Comparison of ENCODE assay signal across 37 cellular contexts in the genomic region with DNA sequence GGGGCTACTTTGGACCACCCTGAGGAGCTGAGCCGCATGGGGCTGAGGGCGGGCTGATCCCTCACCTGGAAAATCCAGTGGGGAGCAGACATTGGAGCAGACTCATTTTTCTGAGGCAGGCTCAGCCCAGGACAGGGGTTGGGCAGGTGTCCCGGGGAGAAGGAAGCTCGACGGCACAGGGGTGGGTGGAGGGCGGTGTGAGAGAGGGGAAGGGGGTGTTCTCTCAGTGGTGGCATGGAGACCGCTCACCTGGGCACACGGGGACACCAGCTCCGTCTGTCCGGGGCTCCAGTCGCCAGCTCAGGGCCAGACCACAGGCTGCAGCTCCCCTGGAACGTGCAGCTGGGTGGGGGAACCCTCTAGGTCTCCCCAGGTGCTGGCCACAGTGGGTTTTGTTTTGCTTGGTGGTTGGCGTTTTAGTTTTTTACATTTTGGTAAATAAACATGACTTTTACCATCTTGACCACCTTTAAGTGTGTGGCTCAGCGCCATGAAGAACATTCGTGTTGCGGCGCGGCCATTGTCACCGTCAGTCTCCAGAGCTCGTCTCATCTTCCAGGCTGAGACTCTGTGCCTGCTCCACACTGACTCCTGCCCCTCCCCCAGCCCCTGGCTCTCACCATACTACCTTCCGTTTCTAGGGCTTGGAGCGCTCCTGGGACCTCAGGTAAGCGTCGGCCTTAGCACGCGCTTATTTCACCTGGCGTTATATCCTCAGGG. TPM values are rescaled to one million over a fixed set of nuclear protein-coding genes. Genes with fewer than 3 reads are reported as not detected.
"Had no signal": no experiment of that assay in that cellular context is flagged by ENCODE, and none has a peak within 500 bp of the region (broad histone marks: within the 10 kb centered on the region; RNA-seq: fewer than 3 reads in every experiment).

No MANE protein-coding gene starts in this region.

- DNase-seq: activated CD4-positive, alpha-beta memory T cell treated with anti-CD3 and anti-CD28 coated beads for 36 hours; activated CD4-positive, alpha-beta T cell treated with anti-CD3 and anti-CD28 coated beads for 36 hours; activated CD4-positive, alpha-beta T cell treated with anti-CD3 and anti-CD28 coated beads, Interleukin-2, amount 50 U/mL, for 1 hour; activated CD8-positive, alpha-beta memory T cell treated with anti-CD3 and anti-CD28 coated beads for 24 hours; activated CD8-positive, alpha-beta memory T cell treated with anti-CD3 and anti-CD28 coated beads, Interleukin-2, amount 10 ng/mL, durations not matched to agents 7 days and 5 days; activated CD8-positive, alpha-beta memory T cell treated with anti-CD3 and anti-CD28 coated beads, Interleukin-2, amount 50 U/mL, for 48 hours; activated effector memory CD4-positive, alpha-beta T cell treated with Interleukin-2 at 50 U/mL for 16 hours; activated naive CD4-positive, alpha-beta T cell treated with anti-CD3 and anti-CD28 coated beads, Interleukin-2, amount 10 ng/mL, durations not matched to agents 7 days and 5 days; activated naive CD8-positive, alpha-beta T cell treated with anti-CD3 and anti-CD28 coated beads, Interleukin-2, amount 50 U/mL, for 24 hours; activated T-cell treated with anti-CD3 and anti-CD28 coated beads, Interleukin-2, amount 50 U/mL, for 48 hours; anterior cingulate cortex; Kasumi-1; KG1; MG63; NCI-H1092; NCI-H1436 treated with DMSO at 0.1 percent for 48 hours; NCI-H1694 treated with DMSO at 0.1 percent for 48 hours; NCI-H2029; NCI-H2107; NCI-H2171; NCI-H510A; NCI-H526; NCI-H748 treated with DMSO at 0.1 percent for 48 hours; NK-92 treated with Interleukin-12 subunit alpha and Interleukin-12 subunit beta, amount 100 ng/mL, for 24 hours; PC-9; SHP77; SJCRH30 had no signal

- H3K36me3 ChIP-seq: MG63, SJCRH30 had no signal

- H3K9me3 Mint-ChIP-seq: activated CD4-positive, alpha-beta memory T cell treated with anti-CD3 and anti-CD28 coated beads for 36 hours; activated naive CD4-positive, alpha-beta T cell treated with anti-CD3 and anti-CD28 coated beads, Interleukin-2, amount 10 ng/mL, durations not matched to agents 7 days and 5 days; activated naive CD8-positive, alpha-beta T cell treated with anti-CD3 and anti-CD28 coated beads, Interleukin-2, amount 50 U/mL, for 24 hours; T-helper 1 cell treated with Interleukin-12 subunit alpha and Interleukin-12 subunit beta and Interleukin-4 antibody, amounts not matched to agents 30 μg/mL and 1 μg/mL, for 36 hours; T-helper 2 cell treated with Interferon-gamma antibody and Interleukin-4, amounts not matched to agents 5 μg/mL and 100 μg/mL, for 36 hours had no signal

- H3K27me3 Mint-ChIP-seq: activated CD4-positive, alpha-beta memory T cell treated with anti-CD3 and anti-CD28 coated beads for 36 hours; activated CD4-positive, alpha-beta T cell treated with anti-CD3 and anti-CD28 coated beads for 36 hours; activated CD8-positive, alpha-beta memory T cell treated with anti-CD3 and anti-CD28 coated beads, Interleukin-2, amount 10 ng/mL, durations not matched to agents 7 days and 5 days; activated naive CD8-positive, alpha-beta T cell had no signal

- ATAC-seq: activated CD4-positive, alpha-beta T cell treated with anti-CD3 and anti-CD28 coated beads for 36 hours; activated CD4-positive, CD25-positive, alpha-beta regulatory T cell treated with anti-CD3 and anti-CD28 coated beads, Interleukin-2, amount 50 U/mL, for 24 hours; activated CD8-positive, alpha-beta memory T cell treated with anti-CD3 and anti-CD28 coated beads, Interleukin-2, amount 10 ng/mL, durations not matched to agents 7 days and 5 days; activated naive CD8-positive, alpha-beta T cell treated with anti-CD3 and anti-CD28 coated beads, Interleukin-2, amount 50 U/mL, for 24 hours; WTC11 had no signal

- H3K36me3 Mint-ChIP-seq: activated CD4-positive, alpha-beta memory T cell treated with anti-CD3 and anti-CD28 coated beads for 36 hours; activated CD8-positive, alpha-beta memory T cell treated with anti-CD3 and anti-CD28 coated beads, Interleukin-2, amount 10 ng/mL, durations not matched to agents 7 days and 5 days; activated naive CD4-positive, alpha-beta T cell treated with anti-CD3 and anti-CD28 coated beads, Interleukin-2, amount 10 ng/mL, durations not matched to agents 7 days and 5 days; activated naive CD8-positive, alpha-beta T cell; brain had no signal

- H3K4me3 Mint-ChIP-seq: activated CD4-positive, alpha-beta memory T cell treated with anti-CD3 and anti-CD28 coated beads for 36 hours; activated CD4-positive, alpha-beta T cell treated with anti-CD3 and anti-CD28 coated beads for 36 hours; activated CD8-positive, alpha-beta memory T cell treated with anti-CD3 and anti-CD28 coated beads, Interleukin-2, amount 10 ng/mL, durations not matched to agents 7 days and 5 days; activated naive CD4-positive, alpha-beta T cell treated with anti-CD3 and anti-CD28 coated beads, Interleukin-2, amount 10 ng/mL, durations not matched to agents 7 days and 5 days; activated naive CD8-positive, alpha-beta T cell; activated naive CD8-positive, alpha-beta T cell treated with anti-CD3 and anti-CD28 coated beads, Interleukin-2, amount 50 U/mL, for 24 hours; brain; T-helper 1 cell treated with Interleukin-12 subunit alpha and Interleukin-12 subunit beta and Interleukin-4 antibody, amounts not matched to agents 30 μg/mL and 1 μg/mL, for 36 hours; T-helper 2 cell treated with Interferon-gamma antibody and Interleukin-4, amounts not matched to agents 5 μg/mL and 100 μg/mL, for 36 hours; WTC11 had no signal

- H3K4me3 ChIP-seq: MG63, PC-9, SJCRH30, SK-N-MC had no signal

- H3K27me3 ChIP-seq: MG63, SJCRH30 had no signal

- H3K4me1 Mint-ChIP-seq: activated CD4-positive, alpha-beta T cell treated with anti-CD3 and anti-CD28 coated beads for 36 hours; activated CD8-positive, alpha-beta memory T cell treated with anti-CD3 and anti-CD28 coated beads, Interleukin-2, amount 10 ng/mL, durations not matched to agents 7 days and 5 days; activated naive CD4-positive, alpha-beta T cell treated with anti-CD3 and anti-CD28 coated beads, Interleukin-2, amount 10 ng/mL, durations not matched to agents 7 days and 5 days; activated naive CD8-positive, alpha-beta T cell treated with anti-CD3 and anti-CD28 coated beads, Interleukin-2, amount 50 U/mL, for 24 hours; brain; WTC11 had no signal

- H3K27ac ChIP-seq: PC-9, RWPE1, SJCRH30, SK-N-MC had no signal

- H3K9me3 ChIP-seq: MG63, SJCRH30 had no signal

- H3K27ac Mint-ChIP-seq: activated CD4-positive, alpha-beta memory T cell treated with anti-CD3 and anti-CD28 coated beads for 36 hours; activated CD4-positive, alpha-beta T cell treated with anti-CD3 and anti-CD28 coated beads for 36 hours; activated CD8-positive, alpha-beta memory T cell treated with anti-CD3 and anti-CD28 coated beads, Interleukin-2, amount 10 ng/mL, durations not matched to agents 7 days and 5 days; activated naive CD4-positive, alpha-beta T cell treated with anti-CD3 and anti-CD28 coated beads, Interleukin-2, amount 10 ng/mL, durations not matched to agents 7 days and 5 days; activated naive CD8-positive, alpha-beta T cell; activated naive CD8-positive, alpha-beta T cell treated with anti-CD3 and anti-CD28 coated beads, Interleukin-2, amount 50 U/mL, for 24 hours; brain; T-helper 1 cell treated with Interleukin-12 subunit alpha and Interleukin-12 subunit beta and Interleukin-4 antibody, amounts not matched to agents 30 μg/mL and 1 μg/mL, for 36 hours; T-helper 2 cell treated with Interferon-gamma antibody and Interleukin-4, amounts not matched to agents 5 μg/mL and 100 μg/mL, for 36 hours; WTC11 had no signal

RNA-seq across cellular contexts. Expression of a gene that starts 4.3 kb away (rescaled TPM):
- total RNA-seq: activated CD4-positive, alpha-beta memory T cell treated with anti-CD3 and anti-CD28 coated beads for 36 hours; activated CD4-positive, alpha-beta T cell treated with anti-CD3 and anti-CD28 coated beads for 36 hours; activated CD8-positive, alpha-beta memory T cell treated with anti-CD3 and anti-CD28 coated beads, Interleukin-2, amount 10 ng/mL, durations not matched to agents 7 days and 5 days; OCI-LY7; WTC11 had no signal

RNA-seq across cellular contexts. Expression of a gene that starts 5.8 kb away (rescaled TPM):
- total RNA-seq: activated CD4-positive, alpha-beta memory T cell treated with anti-CD3 and anti-CD28 coated beads for 36 hours; activated CD4-positive, alpha-beta T cell treated with anti-CD3 and anti-CD28 coated beads for 36 hours; activated CD8-positive, alpha-beta memory T cell treated with anti-CD3 and anti-CD28 coated beads, Interleukin-2, amount 10 ng/mL, durations not matched to agents 7 days and 5 days; bronchial epithelial cell; OCI-LY7; PC-9; WTC11 had no signal

RNA-seq across cellular contexts. Expression of a gene that starts 31.7 kb away (rescaled TPM):
- total RNA-seq: activated CD4-positive, alpha-beta memory T cell treated with anti-CD3 and anti-CD28 coated beads for 36 hours; activated CD4-positive, alpha-beta T cell treated with anti-CD3 and anti-CD28 coated beads for 36 hours; activated CD8-positive, alpha-beta memory T cell treated with anti-CD3 and anti-CD28 coated beads, Interleukin-2, amount 10 ng/mL, durations not matched to agents 7 days and 5 days; bronchial epithelial cell; OCI-LY7; PC-9 had no signal
